8 cellular contexts compared by ENCODE assay signal in genomic region chr11:18394928-18395734, GRCh38. TPM values are rescaled to one million over a fixed set of nuclear protein-coding genes. Genes with fewer than 3 reads are reported as not detected.
DNase-seq lines count a peak whose midpoint lies in the region; ATAC-seq and TF ChIP-seq lines count a peak whose summit lies in the region.

No MANE protein-coding gene starts in this region.

- peak overlapping the region; percentile 73 for H2AFZ ChIP-seq in neuron (ENCODE audit: low read depth, low read length)

- ATAC-seq in CD4-positive, alpha-beta T cell (ENCODE audit: poor library complexity) = no peak
- ATAC-seq in foreskin keratinocyte = peak; percentile 0
- ATAC-seq in GM19463 (IDR thresholded peaks at IDR 0.05; ENCODE audit: unreplicated experiment) = no peak
- ATAC-seq in GM19467 (IDR thresholded peaks at IDR 0.05; ENCODE audit: unreplicated experiment) = no peak

- peaks cover 58% of the 10 kb centered on the region for H3K36me3 Mint-ChIP-seq in CD4-positive, alpha-beta T cell (ENCODE audit: low read depth)
- peaks cover 52% of the 10 kb centered on the region for H3K36me3 Mint-ChIP-seq in activated T-helper 1 cell treated with anti-CD3 and anti-CD28 coated beads, Interleukin-12 subunit alpha, Interleukin-12 subunit beta, Interleukin-2, Interleukin-4 antibody, amounts not matched to agents 30 ng/mL and 10 ng/mL and 1 ng/mL, durations not matched to agents 14 hours and 24 hours and 36 hours (ENCODE audit: low read depth)

- no peaks in the 10 kb centered on the region for H3K9me3 Mint-ChIP-seq in CD4-positive, alpha-beta T cell
- H3K9me3 Mint-ChIP-seq in activated T-helper 1 cell treated with anti-CD3 and anti-CD28 coated beads, Interleukin-12 subunit alpha, Interleukin-12 subunit beta, Interleukin-2, Interleukin-4 antibody, amounts not matched to agents 30 ng/mL and 10 ng/mL and 1 ng/mL, durations not matched to agents 14 hours and 24 hours and 36 hours = no peaks in the 10 kb centered on the region

- peaks cover 18% of the 10 kb centered on the region for H3K36me3 ChIP-seq in neuron (ENCODE audit: insufficient read depth, low read length)

- H3K4me1 Mint-ChIP-seq in CD4-positive, alpha-beta T cell (ENCODE audit: low read depth) = peaks cover 59% of the 10 kb centered on the region
- H3K4me1 Mint-ChIP-seq in activated T-helper 1 cell treated with anti-CD3 and anti-CD28 coated beads, Interleukin-12 subunit alpha, Interleukin-12 subunit beta, Interleukin-2, Interleukin-4 antibody, amounts not matched to agents 30 ng/mL and 10 ng/mL and 1 ng/mL, durations not matched to agents 14 hours and 24 hours and 36 hours (ENCODE audit: low read depth) = peaks cover 59% of the 10 kb centered on the region

- H3K27me3 Mint-ChIP-seq in CD4-positive, alpha-beta T cell = no peaks in the 10 kb centered on the region
- no peaks in the 10 kb centered on the region for H3K27me3 Mint-ChIP-seq in activated T-helper 1 cell treated with anti-CD3 and anti-CD28 coated beads, Interleukin-12 subunit alpha, Interleukin-12 subunit beta, Interleukin-2, Interleukin-4 antibody, amounts not matched to agents 30 ng/mL and 10 ng/mL and 1 ng/mL, durations not matched to agents 14 hours and 24 hours and 36 hours (ENCODE audit: insufficient read depth)

- CTCF ChIA-PET in CD4-positive, alpha-beta T cell (lab: Charles Lee) = interaction anchor here (0.8 to 2.2 kb wide), 5 partner anchors 10 to 369 kb away, joined by 3 to 13 read pairs (median 3); no protein-coding TSS in a partner anchor

- no peaks in the 10 kb centered on the region for H3K9me3 ChIP-seq in CD4-positive, alpha-beta T cell (ENCODE audit: control insufficient read depth, low read length)
- H3K9me3 ChIP-seq in neuron (ENCODE audit: low read length) = no peaks in the 10 kb centered on the region

- POLR2A ChIA-PET in CD4-positive, alpha-beta T cell (lab: Charles Lee) = interaction anchor here (0.7 to 5.4 kb wide), 27 partner anchors 9 to 1657 kb away, joined by 3 to 148 read pairs (median 5); partner anchors contain the start of genes C11orf58, GTF2H1, HPS5 and LDHC

- H3K27ac ChIP-seq in CD4-positive, alpha-beta T cell (ENCODE audit: low read depth, low read length) = peak overlapping the region; percentile 90
- peak overlapping the region; percentile 84 for H3K27ac ChIP-seq in foreskin keratinocyte

- H3K4me3 Mint-ChIP-seq in CD4-positive, alpha-beta T cell = peak overlapping the region; percentile 99
- peak overlapping the region; percentile 99 for H3K4me3 Mint-ChIP-seq in activated T-helper 1 cell treated with anti-CD3 and anti-CD28 coated beads, Interleukin-12 subunit alpha, Interleukin-12 subunit beta, Interleukin-2, Interleukin-4 antibody, amounts not matched to agents 30 ng/mL and 10 ng/mL and 1 ng/mL, durations not matched to agents 14 hours and 24 hours and 36 hours

- intact Hi-C loops in CD4-positive, alpha-beta T cell (cut with DNase I, micrococcal nuclease) = loop anchor here (1.0 to 10.0 kb wide), 11 partner anchors 12 to 1660 kb away; partner anchors contain the start of genes GTF2H1 (in 2 of the 2), HPS5 (in 2 of the 2), SPTY2D1 (in 2 of the 2) and C11orf58 (in 1 of the 2)
- intact Hi-C loops in activated T-helper 1 cell treated with anti-CD3 and anti-CD28 coated beads, Interleukin-12 subunit alpha, Interleukin-12 subunit beta, Interleukin-2, Interleukin-4 antibody, amounts not matched to agents 30 ng/mL and 10 ng/mL and 1 ng/mL, durations not matched to agents 14 hours and 24 hours and 36 hours (cut with micrococcal nuclease) = loop anchor here (1.0 to 10.0 kb wide), 7 partner anchors 11 to 1990 kb away; partner anchors contain the start of genes E2F8, PRMT3 and UEVLD

- H3K27me3 ChIP-seq in CD4-positive, alpha-beta T cell (ENCODE audit: control insufficient read depth, insufficient read depth, low read length) = no peaks in the 10 kb centered on the region
- H3K27me3 ChIP-seq in foreskin keratinocyte (no peaks in the 10 kb centered on the region), neuron (ENCODE audit: insufficient read depth, low read length) (no peaks in the 10 kb centered on the region)

- no peaks in the 10 kb centered on the region for H3K4me1 ChIP-seq in foreskin keratinocyte
- H3K4me1 ChIP-seq in neuron (ENCODE audit: insufficient read depth, low read length) = peaks cover 12% of the 10 kb centered on the region

- TF ChIP-seq CTCF in CD4-positive, alpha-beta T cell (IDR thresholded peaks at IDR 0.05) = no peak
- no peak for TF ChIP-seq CTCF in foreskin keratinocyte (conservative IDR thresholded peaks at IDR 0.05)

- peak in 6 of 10 experiments; percentile 2 to 41 (median 13) for DNase-seq in CD4-positive, alpha-beta T cell
- DNase-seq in NAMALWA (ENCODE audit: low spot score) (peak; percentile 50), foreskin keratinocyte (no peak), foreskin melanocyte (no peak)
- no peak for DNase-seq in activated T-helper 1 cell treated with anti-CD3 and anti-CD28 coated beads, Interleukin-12 subunit alpha, Interleukin-12 subunit beta, Interleukin-2, Interleukin-4 antibody, amounts not matched to agents 30 ng/mL and 10 ng/mL and 1 ng/mL, durations not matched to agents 14 hours and 24 hours and 36 hours (ENCODE audit: low spot score)

- peak overlapping the region; percentile 99 for H3K27ac Mint-ChIP-seq in CD4-positive, alpha-beta T cell
- H3K27ac Mint-ChIP-seq in activated T-helper 1 cell treated with anti-CD3 and anti-CD28 coated beads, Interleukin-12 subunit alpha, Interleukin-12 subunit beta, Interleukin-2, Interleukin-4 antibody, amounts not matched to agents 30 ng/mL and 10 ng/mL and 1 ng/mL, durations not matched to agents 14 hours and 24 hours and 36 hours = peak overlapping the region; percentile 98

- peak overlapping the region; percentile 75 for H3K4me3 ChIP-seq in neuron (ENCODE audit: low read length)

RNA-seq across cellular contexts. Expression of gene LDHA, which starts 0.8 kb away (rescaled TPM):
- 100 to 1,000 TPM; 317 to 324 TPM for total RNA-seq in CD4-positive, alpha-beta T cell
- total RNA-seq in activated T-helper 1 cell treated with anti-CD3 and anti-CD28 coated beads, Interleukin-12 subunit alpha, Interleukin-12 subunit beta, Interleukin-2, Interleukin-4 antibody, amounts not matched to agents 30 ng/mL and 10 ng/mL and 1 ng/mL, durations not matched to agents 14 hours and 24 hours and 36 hours = 1,448 and 1,455 TPM in 2 replicates
- total RNA-seq in foreskin keratinocyte = 682 and 762 TPM in 2 replicates
- 706 and 907 TPM in 2 replicates for polyA plus RNA-seq in foreskin keratinocyte

RNA-seq across cellular contexts. Expression of gene LDHC, which starts 17.0 kb away (rescaled TPM):
- not detected for total RNA-seq in CD4-positive, alpha-beta T cell
- not detected in 2 replicates for total RNA-seq in activated T-helper 1 cell treated with anti-CD3 and anti-CD28 coated beads, Interleukin-12 subunit alpha, Interleukin-12 subunit beta, Interleukin-2, Interleukin-4 antibody, amounts not matched to agents 30 ng/mL and 10 ng/mL and 1 ng/mL, durations not matched to agents 14 hours and 24 hours and 36 hours
- 1.4 TPM in 1 of 2 replicates, not detected in the other for total RNA-seq in foreskin keratinocyte
- 1.2 TPM in 1 of 2 replicates, not detected in the other for polyA plus RNA-seq in foreskin keratinocyte

Comparison
In these comparisons a context has a peak if more than half of its experiments do, and no peak if none do; other contexts are left out.
1. DNase-seq: peak in CD4-positive, alpha-beta T cell (6 of 10) and NAMALWA (single experiment); none in activated T-helper 1 cell treated with anti-CD3 and anti-CD28 coated beads, Interleukin-12 subunit alpha, Interleukin-12 subunit beta, Interleukin-2, Interleukin-4 antibody, amounts not matched to agents 30 ng/mL and 10 ng/mL and 1 ng/mL, durations not matched to agents 14 hours and 24 hours and 36 hours (single experiment), foreskin keratinocyte (0 of 2) and foreskin melanocyte (single experiment).